1 cellular context compared by ENCODE assay signal in the genomic region with DNA sequence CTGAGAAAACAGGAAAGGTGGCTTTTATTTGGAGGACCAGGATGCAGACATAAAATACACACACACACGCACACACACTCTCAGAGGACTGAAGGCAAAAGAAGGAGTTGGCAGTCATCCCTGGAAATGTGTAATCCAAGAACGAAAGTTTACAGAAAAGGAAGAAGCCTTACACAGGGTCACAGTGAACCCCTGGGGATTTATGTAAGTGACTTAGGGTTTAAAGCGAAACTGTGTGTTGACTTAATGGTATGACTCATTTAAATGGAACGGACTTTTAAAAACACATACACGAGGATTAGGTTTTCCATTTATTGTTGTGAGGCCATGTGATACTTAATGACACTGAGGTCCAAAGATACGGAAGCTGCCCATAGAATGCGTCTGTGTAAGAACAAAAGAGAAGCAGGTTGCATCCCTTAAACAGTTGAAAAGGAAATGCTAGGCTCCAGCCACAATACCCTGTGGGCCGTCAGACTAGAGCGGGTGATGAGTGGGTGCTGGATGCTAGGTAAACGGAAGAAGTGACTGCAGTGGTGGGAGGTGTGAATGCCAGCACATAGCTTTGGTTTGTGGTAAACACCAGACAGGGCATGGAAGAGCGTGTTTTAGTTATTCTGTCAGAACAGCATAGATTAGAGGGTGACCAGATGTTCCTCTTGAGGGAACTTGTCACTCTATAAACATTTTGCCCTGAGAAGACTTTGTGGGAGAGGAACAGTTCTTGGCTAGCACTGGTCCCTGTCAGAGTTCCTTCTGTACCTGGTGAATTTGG.
TF ChIP-seq lines count a peak whose summit lies in the region.

No MANE protein-coding gene starts in this region.

TF ChIP-seq in HepG2, 621 proteins besides CTCF, POLR2A, EP300 and RAD21 (continued from another document and continues in another):
- TF ChIP-seq, protein P1, sequence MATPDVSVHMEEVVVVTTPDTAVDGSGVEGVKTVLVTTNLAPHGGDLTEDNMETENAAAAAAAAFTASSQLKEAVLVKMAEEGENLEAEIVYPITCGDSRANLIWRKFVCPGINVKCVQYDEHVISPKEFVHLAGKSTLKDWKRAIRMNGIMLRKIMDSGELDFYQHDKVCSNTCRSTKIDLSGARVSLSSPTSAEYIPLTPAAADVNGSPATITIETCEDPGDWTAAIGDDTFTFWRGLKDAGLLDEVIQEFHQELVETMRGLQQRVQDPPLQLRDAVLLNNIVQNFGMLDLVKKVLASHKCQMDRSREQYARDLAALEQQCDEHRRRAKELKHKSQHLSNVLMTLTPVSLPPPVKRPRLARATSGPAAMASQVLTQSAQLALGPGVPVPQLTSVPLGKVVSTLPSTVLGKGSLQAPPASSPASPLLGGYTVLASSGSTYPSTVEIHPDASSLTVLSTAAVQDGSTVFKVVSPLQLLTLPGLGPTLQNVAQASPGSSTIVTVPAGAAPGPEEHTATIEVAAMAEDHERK (CRISPR knock-in tag; IDR thresholded peaks at IDR 0.05; ENCODE audit: low read depth): 0 out of 2 replicates have a peak, but pooled peaks have one; percentile 18
- TF ChIP-seq ZNF713 (CRISPR knock-in tag; IDR thresholded peaks at IDR 0.05) (no peak), ZNF672 (CRISPR knock-in tag; IDR thresholded peaks at IDR 0.05) (no peak), REPIN1 (CRISPR knock-in tag; IDR thresholded peaks at IDR 0.05; ENCODE audit: borderline replicate concordance, low read depth) (no peak), PHF8 (CRISPR knock-in tag; IDR thresholded peaks at IDR 0.05) (no peak), MTF2 (CRISPR knock-in tag; IDR thresholded peaks at IDR 0.05; ENCODE audit: borderline replicate concordance) (no peak), ARNTL (CRISPR knock-in tag; IDR thresholded peaks at IDR 0.05) (no peak), NR2F6 (IDR thresholded peaks at IDR 0.05) (no peak), NR2F6 (CRISPR knock-in tag; IDR thresholded peaks at IDR 0.05) (0 out of 2 replicates have a peak, but pooled peaks have one; percentile 7), RBFOX2 (IDR thresholded peaks at IDR 0.05; ENCODE audit: low read depth, low read length) (no peak), ZNF431 (CRISPR knock-in tag; IDR thresholded peaks at IDR 0.05; ENCODE audit: borderline replicate concordance, low read depth) (no peak), ZNF24 (IDR thresholded peaks at IDR 0.05) (no peak), FOXP1 (IDR thresholded peaks at IDR 0.05) (no peak), FOXP1 (CRISPR knock-in tag; IDR thresholded peaks at IDR 0.05) (peak; percentile 16; the same call in 1 of the 2 replicates), ZNF7 (CRISPR knock-in tag; IDR thresholded peaks at IDR 0.05) (no peak), FOSL1 (CRISPR knock-in tag; IDR thresholded peaks at IDR 0.05; ENCODE audit: borderline replicate concordance) (peak; percentile 72; the same call in 1 of the 2 replicates), ELF1 (CRISPR knock-in tag; IDR thresholded peaks at IDR 0.05) (0 out of 2 replicates have a peak, but pooled peaks have one; percentile 36), FOXA3 (CRISPR knock-in tag; IDR thresholded peaks at IDR 0.05) (peak; percentile 49; the same call in 1 of the 2 replicates), RARA (CRISPR knock-in tag; IDR thresholded peaks at IDR 0.05) (peak; percentile 74), HDAC2 (CRISPR knock-in tag; IDR thresholded peaks at IDR 0.05) (no peak), POGZ (CRISPR knock-in tag; IDR thresholded peaks at IDR 0.05) (no peak), ZNF547 (CRISPR knock-in tag; IDR thresholded peaks at IDR 0.05) (no peak), MATR3 (CRISPR knock-in tag; IDR thresholded peaks at IDR 0.05) (no peak), ZNF383 (CRISPR knock-in tag; IDR thresholded peaks at IDR 0.05; ENCODE audit: borderline replicate concordance) (no peak), KDM3A (CRISPR knock-in tag; IDR thresholded peaks at IDR 0.05; ENCODE audit: low read depth) (no peak), POLR2G (IDR thresholded peaks at IDR 0.05; ENCODE audit: low read depth, low read length) (no peak), GATAD2A (CRISPR knock-in tag; IDR thresholded peaks at IDR 0.05) (peak; percentile 62), ZSCAN21 (CRISPR knock-in tag; IDR thresholded peaks at IDR 0.05; ENCODE audit: borderline replicate concordance) (0 out of 2 replicates have a peak, but pooled peaks have one; percentile 54), ZFP36L1 (CRISPR knock-in tag; IDR thresholded peaks at IDR 0.05) (no peak), ZNF251 (CRISPR knock-in tag; IDR thresholded peaks at IDR 0.05) (no peak), ZNF589 (CRISPR knock-in tag; conservative IDR thresholded peaks at IDR 0.05) (no peak), SOX13 (IDR thresholded peaks at IDR 0.05) (no peak), SOX13 (CRISPR knock-in tag; conservative IDR thresholded peaks at IDR 0.05 in 1 of 2, IDR thresholded peaks at IDR 0.05 in 1 of 2) (peak in 1 of 2 experiments; percentile 71; a peak in 2 of 4 replicates), HHEX (CRISPR knock-in tag; IDR thresholded peaks at IDR 0.05) (no peak), ZNF883 (CRISPR knock-in tag; IDR thresholded peaks at IDR 0.05; ENCODE audit: not compliant biosample characterization) (no peak)
- TF ChIP-seq, protein P2, sequence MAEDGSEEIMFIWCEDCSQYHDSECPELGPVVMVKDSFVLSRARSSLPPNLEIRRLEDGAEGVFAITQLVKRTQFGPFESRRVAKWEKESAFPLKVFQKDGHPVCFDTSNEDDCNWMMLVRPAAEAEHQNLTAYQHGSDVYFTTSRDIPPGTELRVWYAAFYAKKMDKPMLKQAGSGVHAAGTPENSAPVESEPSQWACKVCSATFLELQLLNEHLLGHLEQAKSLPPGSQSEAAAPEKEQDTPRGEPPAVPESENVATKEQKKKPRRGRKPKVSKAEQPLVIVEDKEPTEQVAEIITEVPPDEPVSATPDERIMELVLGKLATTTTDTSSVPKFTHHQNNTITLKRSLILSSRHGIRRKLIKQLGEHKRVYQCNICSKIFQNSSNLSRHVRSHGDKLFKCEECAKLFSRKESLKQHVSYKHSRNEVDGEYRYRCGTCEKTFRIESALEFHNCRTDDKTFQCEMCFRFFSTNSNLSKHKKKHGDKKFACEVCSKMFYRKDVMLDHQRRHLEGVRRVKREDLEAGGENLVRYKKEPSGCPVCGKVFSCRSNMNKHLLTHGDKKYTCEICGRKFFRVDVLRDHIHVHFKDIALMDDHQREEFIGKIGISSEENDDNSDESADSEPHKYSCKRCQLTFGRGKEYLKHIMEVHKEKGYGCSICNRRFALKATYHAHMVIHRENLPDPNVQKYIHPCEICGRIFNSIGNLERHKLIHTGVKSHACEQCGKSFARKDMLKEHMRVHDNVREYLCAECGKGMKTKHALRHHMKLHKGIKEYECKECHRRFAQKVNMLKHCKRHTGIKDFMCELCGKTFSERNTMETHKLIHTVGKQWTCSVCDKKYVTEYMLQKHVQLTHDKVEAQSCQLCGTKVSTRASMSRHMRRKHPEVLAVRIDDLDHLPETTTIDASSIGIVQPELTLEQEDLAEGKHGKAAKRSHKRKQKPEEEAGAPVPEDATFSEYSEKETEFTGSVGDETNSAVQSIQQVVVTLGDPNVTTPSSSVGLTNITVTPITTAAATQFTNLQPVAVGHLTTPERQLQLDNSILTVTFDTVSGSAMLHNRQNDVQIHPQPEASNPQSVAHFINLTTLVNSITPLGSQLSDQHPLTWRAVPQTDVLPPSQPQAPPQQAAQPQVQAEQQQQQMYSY (CRISPR knock-in tag; IDR thresholded peaks at IDR 0.05): no peak
- TF ChIP-seq, protein P3, sequence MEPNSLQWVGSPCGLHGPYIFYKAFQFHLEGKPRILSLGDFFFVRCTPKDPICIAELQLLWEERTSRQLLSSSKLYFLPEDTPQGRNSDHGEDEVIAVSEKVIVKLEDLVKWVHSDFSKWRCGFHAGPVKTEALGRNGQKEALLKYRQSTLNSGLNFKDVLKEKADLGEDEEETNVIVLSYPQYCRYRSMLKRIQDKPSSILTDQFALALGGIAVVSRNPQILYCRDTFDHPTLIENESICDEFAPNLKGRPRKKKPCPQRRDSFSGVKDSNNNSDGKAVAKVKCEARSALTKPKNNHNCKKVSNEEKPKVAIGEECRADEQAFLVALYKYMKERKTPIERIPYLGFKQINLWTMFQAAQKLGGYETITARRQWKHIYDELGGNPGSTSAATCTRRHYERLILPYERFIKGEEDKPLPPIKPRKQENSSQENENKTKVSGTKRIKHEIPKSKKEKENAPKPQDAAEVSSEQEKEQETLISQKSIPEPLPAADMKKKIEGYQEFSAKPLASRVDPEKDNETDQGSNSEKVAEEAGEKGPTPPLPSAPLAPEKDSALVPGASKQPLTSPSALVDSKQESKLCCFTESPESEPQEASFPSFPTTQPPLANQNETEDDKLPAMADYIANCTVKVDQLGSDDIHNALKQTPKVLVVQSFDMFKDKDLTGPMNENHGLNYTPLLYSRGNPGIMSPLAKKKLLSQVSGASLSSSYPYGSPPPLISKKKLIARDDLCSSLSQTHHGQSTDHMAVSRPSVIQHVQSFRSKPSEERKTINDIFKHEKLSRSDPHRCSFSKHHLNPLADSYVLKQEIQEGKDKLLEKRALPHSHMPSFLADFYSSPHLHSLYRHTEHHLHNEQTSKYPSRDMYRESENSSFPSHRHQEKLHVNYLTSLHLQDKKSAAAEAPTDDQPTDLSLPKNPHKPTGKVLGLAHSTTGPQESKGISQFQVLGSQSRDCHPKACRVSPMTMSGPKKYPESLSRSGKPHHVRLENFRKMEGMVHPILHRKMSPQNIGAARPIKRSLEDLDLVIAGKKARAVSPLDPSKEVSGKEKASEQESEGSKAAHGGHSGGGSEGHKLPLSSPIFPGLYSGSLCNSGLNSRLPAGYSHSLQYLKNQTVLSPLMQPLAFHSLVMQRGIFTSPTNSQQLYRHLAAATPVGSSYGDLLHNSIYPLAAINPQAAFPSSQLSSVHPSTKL (CRISPR knock-in tag; IDR thresholded peaks at IDR 0.05): peak; percentile 72
- TF ChIP-seq, protein P4, sequence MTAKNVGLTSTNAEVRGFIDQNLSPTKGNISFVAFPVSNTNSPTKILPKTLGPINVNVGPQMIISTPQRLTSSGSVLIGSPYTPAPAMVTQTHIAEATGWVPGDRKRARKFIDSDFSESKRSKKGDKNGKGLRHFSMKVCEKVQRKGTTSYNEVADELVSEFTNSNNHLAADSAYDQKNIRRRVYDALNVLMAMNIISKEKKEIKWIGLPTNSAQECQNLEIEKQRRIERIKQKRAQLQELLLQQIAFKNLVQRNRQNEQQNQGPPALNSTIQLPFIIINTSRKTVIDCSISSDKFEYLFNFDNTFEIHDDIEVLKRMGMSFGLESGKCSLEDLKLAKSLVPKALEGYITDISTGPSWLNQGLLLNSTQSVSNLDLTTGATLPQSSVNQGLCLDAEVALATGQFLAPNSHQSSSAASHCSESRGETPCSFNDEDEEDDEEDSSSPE (CRISPR knock-in tag; IDR thresholded peaks at IDR 0.05): no peak
- TF ChIP-seq, protein P5, sequence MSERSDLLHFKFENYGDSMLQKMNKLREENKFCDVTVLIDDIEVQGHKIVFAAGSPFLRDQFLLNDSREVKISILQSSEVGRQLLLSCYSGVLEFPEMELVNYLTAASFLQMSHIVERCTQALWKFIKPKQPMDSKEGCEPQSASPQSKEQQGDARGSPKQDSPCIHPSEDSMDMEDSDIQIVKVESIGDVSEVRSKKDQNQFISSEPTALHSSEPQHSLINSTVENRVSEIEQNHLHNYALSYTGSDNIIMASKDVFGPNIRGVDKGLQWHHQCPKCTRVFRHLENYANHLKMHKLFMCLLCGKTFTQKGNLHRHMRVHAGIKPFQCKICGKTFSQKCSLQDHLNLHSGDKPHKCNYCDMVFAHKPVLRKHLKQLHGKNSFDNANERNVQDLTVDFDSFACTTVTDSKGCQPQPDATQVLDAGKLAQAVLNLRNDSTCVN (CRISPR knock-in tag; IDR thresholded peaks at IDR 0.05; ENCODE audit: borderline replicate concordance): no peak
- TF ChIP-seq, protein P6, sequence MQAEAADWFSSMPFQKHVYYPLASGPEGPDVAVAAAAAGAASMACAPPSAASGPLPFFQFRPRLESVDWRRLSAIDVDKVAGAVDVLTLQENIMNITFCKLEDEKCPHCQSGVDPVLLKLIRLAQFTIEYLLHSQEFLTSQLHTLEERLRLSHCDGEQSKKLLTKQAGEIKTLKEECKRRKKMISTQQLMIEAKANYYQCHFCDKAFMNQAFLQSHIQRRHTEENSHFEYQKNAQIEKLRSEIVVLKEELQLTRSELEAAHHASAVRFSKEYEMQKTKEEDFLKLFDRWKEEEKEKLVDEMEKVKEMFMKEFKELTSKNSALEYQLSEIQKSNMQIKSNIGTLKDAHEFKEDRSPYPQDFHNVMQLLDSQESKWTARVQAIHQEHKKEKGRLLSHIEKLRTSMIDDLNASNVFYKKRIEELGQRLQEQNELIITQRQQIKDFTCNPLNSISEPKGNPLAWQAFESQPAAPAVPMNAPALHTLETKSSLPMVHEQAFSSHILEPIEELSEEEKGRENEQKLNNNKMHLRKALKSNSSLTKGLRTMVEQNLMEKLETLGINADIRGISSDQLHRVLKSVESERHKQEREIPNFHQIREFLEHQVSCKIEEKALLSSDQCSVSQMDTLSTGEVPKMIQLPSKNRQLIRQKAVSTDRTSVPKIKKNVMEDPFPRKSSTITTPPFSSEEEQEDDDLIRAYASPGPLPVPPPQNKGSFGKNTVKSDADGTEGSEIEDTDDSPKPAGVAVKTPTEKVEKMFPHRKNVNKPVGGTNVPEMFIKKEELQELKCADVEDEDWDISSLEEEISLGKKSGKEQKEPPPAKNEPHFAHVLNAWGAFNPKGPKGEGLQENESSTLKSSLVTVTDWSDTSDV (CRISPR knock-in tag; IDR thresholded peaks at IDR 0.05): no peak
- TF ChIP-seq, protein P7, sequence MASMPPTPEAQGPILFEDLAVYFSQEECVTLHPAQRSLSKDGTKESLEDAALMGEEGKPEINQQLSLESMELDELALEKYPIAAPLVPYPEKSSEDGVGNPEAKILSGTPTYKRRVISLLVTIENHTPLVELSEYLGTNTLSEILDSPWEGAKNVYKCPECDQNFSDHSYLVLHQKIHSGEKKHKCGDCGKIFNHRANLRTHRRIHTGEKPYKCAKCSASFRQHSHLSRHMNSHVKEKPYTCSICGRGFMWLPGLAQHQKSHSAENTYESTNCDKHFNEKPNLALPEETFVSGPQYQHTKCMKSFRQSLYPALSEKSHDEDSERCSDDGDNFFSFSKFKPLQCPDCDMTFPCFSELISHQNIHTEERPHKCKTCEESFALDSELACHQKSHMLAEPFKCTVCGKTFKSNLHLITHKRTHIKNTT (CRISPR knock-in tag; IDR thresholded peaks at IDR 0.05): no peak
- TF ChIP-seq, protein P8, sequence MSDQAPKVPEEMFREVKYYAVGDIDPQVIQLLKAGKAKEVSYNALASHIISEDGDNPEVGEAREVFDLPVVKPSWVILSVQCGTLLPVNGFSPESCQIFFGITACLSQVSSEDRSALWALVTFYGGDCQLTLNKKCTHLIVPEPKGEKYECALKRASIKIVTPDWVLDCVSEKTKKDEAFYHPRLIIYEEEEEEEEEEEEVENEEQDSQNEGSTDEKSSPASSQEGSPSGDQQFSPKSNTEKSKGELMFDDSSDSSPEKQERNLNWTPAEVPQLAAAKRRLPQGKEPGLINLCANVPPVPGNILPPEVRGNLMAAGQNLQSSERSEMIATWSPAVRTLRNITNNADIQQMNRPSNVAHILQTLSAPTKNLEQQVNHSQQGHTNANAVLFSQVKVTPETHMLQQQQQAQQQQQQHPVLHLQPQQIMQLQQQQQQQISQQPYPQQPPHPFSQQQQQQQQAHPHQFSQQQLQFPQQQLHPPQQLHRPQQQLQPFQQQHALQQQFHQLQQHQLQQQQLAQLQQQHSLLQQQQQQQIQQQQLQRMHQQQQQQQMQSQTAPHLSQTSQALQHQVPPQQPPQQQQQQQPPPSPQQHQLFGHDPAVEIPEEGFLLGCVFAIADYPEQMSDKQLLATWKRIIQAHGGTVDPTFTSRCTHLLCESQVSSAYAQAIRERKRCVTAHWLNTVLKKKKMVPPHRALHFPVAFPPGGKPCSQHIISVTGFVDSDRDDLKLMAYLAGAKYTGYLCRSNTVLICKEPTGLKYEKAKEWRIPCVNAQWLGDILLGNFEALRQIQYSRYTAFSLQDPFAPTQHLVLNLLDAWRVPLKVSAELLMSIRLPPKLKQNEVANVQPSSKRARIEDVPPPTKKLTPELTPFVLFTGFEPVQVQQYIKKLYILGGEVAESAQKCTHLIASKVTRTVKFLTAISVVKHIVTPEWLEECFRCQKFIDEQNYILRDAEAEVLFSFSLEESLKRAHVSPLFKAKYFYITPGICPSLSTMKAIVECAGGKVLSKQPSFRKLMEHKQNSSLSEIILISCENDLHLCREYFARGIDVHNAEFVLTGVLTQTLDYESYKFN (CRISPR knock-in tag; conservative IDR thresholded peaks at IDR 0.05): 0 out of 2 replicates have a peak, but pooled peaks have one; percentile 25
